ENCODE assay signal across 8 cellular contexts in genomic region chr6:43509984-43510826, GRCh38. TPM values are rescaled to one million over a fixed set of nuclear protein-coding genes. Genes with fewer than 3 reads are reported as not detected.
DNase-seq lines count a peak whose midpoint lies in the region; ATAC-seq and TF ChIP-seq lines count a peak whose summit lies in the region.

TSS of gene LRRC73 (minus strand) at chr6:43510346. CDS start at chr6:43509785, 561 bp downstream.

- peak within 1 kb of the TSS; percentile 90 for H3K4me3 Mint-ChIP-seq in nephron progenitor cell

- peak; percentile 61 for ATAC-seq in GM19035 (IDR thresholded peaks at IDR 0.05; ENCODE audit: unreplicated experiment)

- peaks cover 25% of the 10 kb centered on the region for H3K36me3 Mint-ChIP-seq in nephron progenitor cell (ENCODE audit: low read depth)

- H3K4me1 Mint-ChIP-seq in nephron progenitor cell: peaks cover 15% of the 10 kb centered on the region

- TF ChIP-seq CTCF in AG09319 (IDR thresholded peaks at IDR 0.05; ENCODE audit: low read depth, low read length): no peak
- no peak for TF ChIP-seq CTCF in fibroblast of villous mesenchyme (IDR thresholded peaks at IDR 0.05; ENCODE audit: insufficient read depth, low read depth, low read length)
- no peak for TF ChIP-seq CTCF in nephron progenitor cell (IDR thresholded peaks at IDR 0.05)

- H3K27ac Mint-ChIP-seq in nephron progenitor cell: no peak within 1 kb of the TSS

- DNase-seq in AG09319 (ENCODE audit: extremely low read depth, low read depth) (peak; percentile 65), HK-2 (ENCODE audit: unreplicated experiment) (peak; percentile 81), RPMI8226 (peak; percentile 85), fibroblast of villous mesenchyme (ENCODE audit: low read depth) (peak; percentile 84), nephron progenitor cell (peak; percentile 96)
- DNase-seq in activated effector memory CD4-positive, alpha-beta T cell treated with anti-CD3 and anti-CD28 coated beads, Interleukin-2, amount 50 U/mL, for 16 hours: peak; percentile 94
- DNase-seq in stimulated activated naive CD4-positive, alpha-beta T cell treated with Interleukin-2 at 50 U/mL for 16 hours (lab: John Stamatoyannopoulos, UW): peak; percentile 73

- peaks cover 25% of the 10 kb centered on the region for H3K27me3 Mint-ChIP-seq in nephron progenitor cell (ENCODE audit: low read depth, poor library complexity)

- no peaks in the 10 kb centered on the region for H3K9me3 Mint-ChIP-seq in nephron progenitor cell

- peak within 1 kb of the TSS; percentile 62 for H3K4me3 ChIP-seq in fibroblast of villous mesenchyme (ENCODE audit: low read depth, low read length)

RNA-seq across cellular contexts. Expression of gene LRRC73, which starts in this region (rescaled TPM):
- total RNA-seq in fibroblast of villous mesenchyme: under 0.01 TPM in 2 replicates

Comparison
In these comparisons a context has a peak if more than half of its experiments do, and no peak if none do; other contexts are left out.
1. Peak in every context shown above with its lines: DNase-seq, ATAC-seq and H3K4me3 ChIP-seq.
2. Peak in DNase-seq and H3K4me3 ChIP-seq in fibroblast of villous mesenchyme; RNA of the gene not detected or under 1 TPM.